Comparison of ENCODE assay signal across 14 cellular contexts in genomic region chr10:28738200-28738599, GRCh38.
DNase-seq lines count a peak whose midpoint lies in the region; ATAC-seq and TF ChIP-seq lines count a peak whose summit lies in the region.
"Had no signal": no experiment of that assay in that cellular context is flagged by ENCODE, and none has a peak within 500 bp of the region (broad histone marks: within the 10 kb centered on the region; RNA-seq: fewer than 3 reads in every experiment).

No MANE protein-coding gene starts in this region.

- peaks cover 16% of the 10 kb centered on the region for H3K9me3 Mint-ChIP-seq in WTC11

- H4K8ac ChIP-seq in mesendoderm (ENCODE audit: low read depth, low read length) = no peak overlapping the region

- H3K18ac ChIP-seq in mesendoderm (ENCODE audit: low read length) = no peak overlapping the region

- H3K4me3 Mint-ChIP-seq in WTC11 = no peak overlapping the region

- peak in 2 of 3 experiments; percentile 49; a peak in 3 of 6 replicates for TF ChIP-seq CTCF in HCT116 (IDR thresholded peaks at IDR 0.05 in 2 of 3, conservative IDR thresholded peaks at IDR 0.05 in 1 of 3; ENCODE audit: borderline replicate concordance in 1 of 3, insufficient read depth in 1 of 3, low read depth in 2 of 3, low read length in 2 of 3)
- peak; percentile 30; the same call in 1 of the 2 replicates for TF ChIP-seq CTCF in WTC11 (IDR thresholded peaks at IDR 0.05)

- no peaks in the 10 kb centered on the region for H3K4me1 Mint-ChIP-seq in WTC11

- no peaks in the 10 kb centered on the region for H3K27me3 Mint-ChIP-seq in WTC11 (ENCODE audit: low read depth)

- H3K4me2 ChIP-seq in HCT116 (ENCODE audit: low read length) (no peak overlapping the region), mesendoderm (ENCODE audit: low read length) (no peak overlapping the region)

- H3K27ac ChIP-seq in HCT116 (ENCODE audit: low read depth, low read length) = no peak overlapping the region
- no peak overlapping the region for H3K27ac ChIP-seq in mesendoderm (ENCODE audit: low read depth, low read length)
- H3K27ac ChIP-seq: thyroid gland had no signal

- no peaks in the 10 kb centered on the region for H3K9me2 ChIP-seq in HCT116 (ENCODE audit: insufficient read depth)

- no peak overlapping the region for H3K4me3 ChIP-seq in HCT116 (replicated peaks in 1 of 2; ENCODE audit: low read depth in 1 of 2, low read length in 2 of 2)
- H3K4me3 ChIP-seq in mesendoderm (ENCODE audit: low read length) = no peak overlapping the region
- H3K4me3 ChIP-seq: thyroid gland had no signal

- H4K5ac ChIP-seq in mesendoderm (ENCODE audit: low read length) = no peak overlapping the region

- TF ChIP-seq RAD21 in HCT116 (IDR thresholded peaks at IDR 0.05; ENCODE audit: low read depth) = no peak

- H3K27me3 ChIP-seq in HCT116 (ENCODE audit: insufficient read depth, low read length) (no peaks in the 10 kb centered on the region), mesendoderm (ENCODE audit: insufficient read depth, low read length, poor library complexity) (no peaks in the 10 kb centered on the region)
- H3K27me3 ChIP-seq: thyroid gland had no signal

- no peak overlapping the region for H3K4ac ChIP-seq in mesendoderm (ENCODE audit: low read depth, low read length)

- intact Hi-C loops in HCT116 (cut with micrococcal nuclease) = no loop called here

- no peaks in the 10 kb centered on the region for H3K79me1 ChIP-seq in mesendoderm (ENCODE audit: low read length)

- POLR2A ChIA-PET in HCT116 (lab: Charles Lee) = no interaction called here
- POLR2A ChIA-PET in WTC11 (lab: Charles Lee) = no interaction called here

- H2AFZ ChIP-seq in HCT116 (ENCODE audit: low read depth, low read length, poor library complexity, severe bottlenecking) = no peak overlapping the region

- H2BK15ac ChIP-seq in mesendoderm (replicated peaks; ENCODE audit: low read depth) = no peak overlapping the region

- no peaks in the 10 kb centered on the region for H4K20me1 ChIP-seq in HCT116 (ENCODE audit: insufficient read depth)

- no peak overlapping the region for H2AK5ac ChIP-seq in mesendoderm (ENCODE audit: low read length)

- H3K9ac ChIP-seq in HCT116 (ENCODE audit: low read length) (no peak overlapping the region), mesendoderm (ENCODE audit: low read length) (no peak overlapping the region)

- no peak overlapping the region for H3K27ac Mint-ChIP-seq in WTC11

- no peak overlapping the region for H3K56ac ChIP-seq in mesendoderm (ENCODE audit: low read length)

- DNase-seq in DMS 273 (lab: John Stamatoyannopoulos, UW; ENCODE audit: unreplicated experiment) (peak; percentile 1), DMS 273 treated with DMSO at 0.1 percent for 48 hours (lab: John Stamatoyannopoulos, UW) (no peak), HCT116 (ENCODE audit: low read depth, low spot score) (peak; percentile 8), WTC11 (ENCODE audit: low spot score) (peak; percentile 36), mesendoderm (peak; percentile 42)
- DNase-seq: GOT3, NCI-H1105 treated with DMSO at 0.1 percent for 48 hours, NCI-H510A treated with DMSO at 0.1 percent for 48 hours, nucleus accumbens, SHP77, thyroid gland had no signal

- RAD21 ChIA-PET in HCT116 (lab: Charles Lee; ENCODE audit: low non-redundant PET in 1 of 2, low total read pairs in 2 of 2, uncharacterized antibody in 2 of 2, unreplicated experiment in 2 of 2) = no interaction called here

- H3K4me1 ChIP-seq in HCT116 (ENCODE audit: control insufficient read depth in 1 of 2, insufficient read depth in 2 of 2, low read length in 2 of 2) (peaks cover 3 to 11% of the 10 kb centered on the region in 2 experiments; a peak in 1 of 4 replicates), mesendoderm (ENCODE audit: control insufficient read depth, low read depth, low read length) (no peaks in the 10 kb centered on the region)
- H3K4me1 ChIP-seq: thyroid gland had no signal

- ATAC-seq in HCT116 = peak; percentile 63
- ATAC-seq in WTC11 = no peak
- no peak for ATAC-seq in HG02623 (IDR thresholded peaks at IDR 0.05; ENCODE audit: unreplicated experiment)
- no peak for ATAC-seq in HG03565 (IDR thresholded peaks at IDR 0.05; ENCODE audit: unreplicated experiment)
- ATAC-seq in HG02852 (IDR thresholded peaks at IDR 0.05; ENCODE audit: unreplicated experiment) = no peak

- H3K36me3 ChIP-seq in HCT116 (ENCODE audit: control insufficient read depth in 1 of 2, insufficient read depth in 2 of 2, low read length in 2 of 2) = no peaks in the 10 kb centered on the region
- no peaks in the 10 kb centered on the region for H3K36me3 ChIP-seq in mesendoderm (ENCODE audit: control insufficient read depth, insufficient read depth, low read length)
- H3K36me3 ChIP-seq: thyroid gland had no signal

- 0 out of 4 replicates have a peak, but pooled peaks cover 0 to 6% of the 10 kb centered on the region in 2 experiments for H3K9me3 ChIP-seq in HCT116 (ENCODE audit: control insufficient read depth in 1 of 2, insufficient read depth in 1 of 2, low read depth in 1 of 2, low read length in 2 of 2)
- H3K9me3 ChIP-seq: thyroid gland had no signal

- no CpG with 5 or more reads among the region's 1 CpG for WGBS in mesendoderm (ENCODE audit: extremely low coverage, insufficient coverage, low lambda C conversion rate)

- TF ChIP-seq POLR2A in HCT116 (IDR thresholded peaks at IDR 0.05; ENCODE audit: borderline replicate concordance, extremely low read depth, insufficient read depth, insufficient read length) = no peak

- H3K23ac ChIP-seq in mesendoderm (ENCODE audit: low read length) = no peak overlapping the region

- no peak overlapping the region for H2BK5ac ChIP-seq in mesendoderm (ENCODE audit: low read length)

- H3K36me3 Mint-ChIP-seq in WTC11 = peaks cover 7% of the 10 kb centered on the region; the same call in 1 of the 2 replicates

- H3K79me2 ChIP-seq in HCT116 (ENCODE audit: insufficient read depth, low read length) (no peaks in the 10 kb centered on the region), mesendoderm (ENCODE audit: control insufficient read depth, insufficient read depth, low read length) (no peaks in the 10 kb centered on the region)

- no TSS peak for BruUV-seq in HCT116 (replicated peaks; lab: Mats Ljungman, UMichigan)

- H2BK120ac ChIP-seq in mesendoderm (ENCODE audit: low read depth, low read length) = no peak overlapping the region

- CTCF ChIA-PET in HCT116 (lab: Charles Lee) (no interaction called here), WTC11 (lab: Charles Lee) (interaction anchor here (0.5 to 1.6 kb wide), 10 partner anchors 17 to 199 kb away, joined by 3 to 7 read pairs (median 3); partner anchors contain the start of gene BAMBI)

TF ChIP-seq in HCT116, 20 proteins besides CTCF, POLR2A, EP300 and RAD21:
- TF ChIP-seq SIN3A (IDR thresholded peaks at IDR 0.05; ENCODE audit: low read depth) (no peak), TCF7L2 (IDR thresholded peaks at IDR 0.05; ENCODE audit: borderline replicate concordance, extremely low read depth, insufficient read depth, insufficient read length) (no peak), EZH2 (IDR thresholded peaks at IDR 0.05) (no peak)

TF ChIP-seq in WTC11, 78 proteins besides CTCF, POLR2A, EP300 and RAD21 (continues in another document):
- TF ChIP-seq ATF2 (CRISPR knock-in tag; IDR thresholded peaks at IDR 0.05; ENCODE audit: borderline replicate concordance, low read depth) = no peak
- TF ChIP-seq ZNF317 (CRISPR knock-in tag; IDR thresholded peaks at IDR 0.05; ENCODE audit: borderline replicate concordance, low read depth) = no peak
- no peak for TF ChIP-seq NR2C2 (CRISPR knock-in tag; IDR thresholded peaks at IDR 0.05)
- no peak for TF ChIP-seq NFATC4 (CRISPR knock-in tag; IDR thresholded peaks at IDR 0.05)
- no peak for TF ChIP-seq ZMAT4 (CRISPR knock-in tag; IDR thresholded peaks at IDR 0.05)
- no peak for TF ChIP-seq KAT7 (CRISPR knock-in tag; IDR thresholded peaks at IDR 0.05; ENCODE audit: borderline replicate concordance)
- TF ChIP-seq ATF6 (CRISPR knock-in tag; IDR thresholded peaks at IDR 0.05) = no peak
- no peak for TF ChIP-seq ZSCAN18 (CRISPR knock-in tag; IDR thresholded peaks at IDR 0.05)
